In the genomic region with DNA sequence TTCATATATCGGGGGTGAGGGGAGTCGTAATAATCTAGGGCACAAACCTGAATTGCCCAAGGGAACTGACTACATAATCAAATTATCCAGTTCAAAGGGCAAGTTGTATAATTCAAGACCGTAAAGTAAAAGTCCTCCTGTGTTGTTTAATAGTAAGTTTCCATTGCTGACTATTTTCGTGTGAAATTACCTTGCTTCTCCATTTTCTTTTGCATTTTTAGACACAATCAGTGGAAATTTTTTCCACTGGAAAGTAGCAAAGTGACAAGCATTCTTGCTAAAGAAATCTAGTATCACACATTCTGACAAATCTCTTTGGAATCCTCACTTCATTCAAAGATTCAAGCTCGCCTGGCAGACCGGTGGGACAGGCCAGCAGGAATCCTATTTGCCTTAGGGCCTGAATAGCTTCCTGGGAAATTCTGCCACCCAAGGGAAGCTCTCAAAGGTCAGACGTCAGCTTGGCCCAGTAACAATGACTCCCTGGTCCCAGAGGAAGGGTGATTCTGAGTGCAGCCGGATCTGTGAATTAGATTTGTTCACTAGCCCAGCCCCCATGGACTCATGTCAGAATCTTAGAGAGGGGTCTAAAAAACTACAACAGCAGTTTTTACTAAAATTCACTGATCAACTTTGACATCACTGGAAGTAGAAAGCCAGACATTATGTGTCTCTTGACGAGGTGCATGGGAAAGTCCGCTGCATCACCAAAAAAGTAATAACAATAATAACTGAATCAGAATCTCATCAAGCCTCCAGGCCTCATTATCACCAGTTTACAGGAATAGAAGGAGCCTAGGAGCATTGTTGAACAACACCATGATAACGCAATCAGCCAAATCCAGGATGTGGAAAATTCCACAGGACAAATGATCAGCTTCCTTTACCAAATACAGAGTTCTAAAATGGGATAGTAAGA, we compare ENCODE assay signal across 9 cellular contexts.
A peak's percentile ranks its signal among the peaks of the same experiment; 100 is the strongest.
DNase-seq lines count a peak whose midpoint lies in the region; ATAC-seq, FAIRE-seq and TF ChIP-seq lines count a peak whose summit lies in the region.
"Had no signal": no experiment of that assay in that cellular context is flagged by ENCODE, and none has a peak within 500 bp of the region (broad histone marks: within the 10 kb centered on the region; RNA-seq: fewer than 3 reads in every experiment).

No MANE protein-coding gene starts in this region.

- intact Hi-C loops in transverse colon (cut with DNase I; ENCODE audit: low total_unique reads): no loop called here

- in situ Hi-C loops in transverse colon (cut with MboI; ENCODE audit: low pct_ligation_motif_present in 1 of 4, low pct_unique_long_range_greater_than_20kb in 1 of 4, low sequenced_read_pairs in 3 of 4): no loop called here

- TF ChIP-seq CTCF in bronchial epithelial cell (IDR thresholded peaks at IDR 0.05; ENCODE audit: insufficient read depth, low read length, severe bottlenecking) (no peak), transverse colon (IDR thresholded peaks at IDR 0.05) (no peak)

- peak; percentile 68 for DNase-seq in HTR-8/SVneo (ENCODE audit: insufficient read length, low spot score)
- DNase-seq in bronchial epithelial cell (ENCODE audit: low read depth): peak; percentile 91
- DNase-seq in kidney glomerular epithelial cell (lab: John Stamatoyannopoulos, UW): peak; percentile 70
- DNase-seq in transverse colon: peak; percentile 12
- DNase-seq in NCI-H2081 (lab: John Stamatoyannopoulos, UW): no peak
- DNase-seq in NCI-H446 treated with DMSO at 0.1 percent for 48 hours (lab: John Stamatoyannopoulos, UW): no peak
- DNase-seq: midbrain had no signal

- no peaks in the 10 kb centered on the region for H3K27me3 ChIP-seq in bronchial epithelial cell (ENCODE audit: control insufficient read depth, insufficient read depth, low read length)
- no peaks in the 10 kb centered on the region for H3K27me3 ChIP-seq in transverse colon

- peaks cover 0 to 25% (median 13%) of the 10 kb centered on the region in 4 donors for H3K4me1 ChIP-seq in transverse colon

- no peak for ATAC-seq in HG03442 (IDR thresholded peaks at IDR 0.05; ENCODE audit: unreplicated experiment)
- ATAC-seq in GM18511 (IDR thresholded peaks at IDR 0.05; ENCODE audit: unreplicated experiment): no peak

- FAIRE-seq in HTR-8/SVneo (lab: Jason Lieb, UNC) (no peak), bronchial epithelial cell (lab: Jason Lieb, UNC) (no peak)

- H3K4me3 ChIP-seq in bronchial epithelial cell (ENCODE audit: low read depth, low read length): no peak overlapping the region
- H3K4me3 ChIP-seq in transverse colon: no peak overlapping the region

- TF ChIP-seq EP300 in transverse colon (IDR thresholded peaks at IDR 0.05; ENCODE audit: low read depth): no peak

- 48 to 51% methylated on average over 5 to 11 of the region's 11 CpGs for WGBS in transverse colon (ENCODE audit: low coverage in 1 of 2), 2 donors

- H3K36me3 ChIP-seq in bronchial epithelial cell (ENCODE audit: control insufficient read depth, insufficient read depth, low read length) (no peaks in the 10 kb centered on the region), transverse colon (no peaks in the 10 kb centered on the region)

- no peaks in the 10 kb centered on the region for H3K9me3 ChIP-seq in transverse colon

- TF ChIP-seq POLR2A in transverse colon (IDR thresholded peaks at IDR 0.05): no peak

- H3K27ac ChIP-seq in transverse colon: peak overlapping the region; percentile 16 to 59 (median 42)

Comparison
In these comparisons a context has a peak if more than half of its experiments do, and no peak if none do; other contexts are left out.
1. DNase-seq: peak in HTR-8/SVneo (single experiment), bronchial epithelial cell (single experiment), kidney glomerular epithelial cell (single experiment) and transverse colon (single experiment); none in NCI-H2081 (0 of 2) and NCI-H446 treated with DMSO at 0.1 percent for 48 hours (single experiment).